In genomic region chr6:44667668-44668390, GRCh38 we compare ENCODE assay signal across 8 cellular contexts.
DNase-seq lines count a peak whose midpoint lies in the region; ATAC-seq and TF ChIP-seq lines count a peak whose summit lies in the region.

No MANE protein-coding gene starts in this region.

- ATAC-seq in HG02571 (IDR thresholded peaks at IDR 0.05; ENCODE audit: unreplicated experiment) (peak; percentile 59), GM19463 (IDR thresholded peaks at IDR 0.05; ENCODE audit: unreplicated experiment) (no peak)

- H3K4me1 ChIP-seq in spleen, result peaks cover 0 to under 1% (median 0%) of the 10 kb centered on the region in 6 donors

- H3K27ac Mint-ChIP-seq in CD14-positive monocyte, result no peak overlapping the region

- H3K4me3 ChIP-seq in WERI-Rb-1 (ENCODE audit: low read depth, low read length) (no peak overlapping the region), spleen (no peak overlapping the region)

- no peaks in the 10 kb centered on the region for H3K4me1 Mint-ChIP-seq in CD14-positive monocyte

- WGBS in spleen, 5 donors, result 59 to 79% (median 72%) methylated on average over 9 of the region's 9 CpGs

- H3K27ac ChIP-seq in WERI-Rb-1 (no peak overlapping the region), spleen (no peak overlapping the region)

- no peak overlapping the region for H3K4me3 Mint-ChIP-seq in CD14-positive monocyte

- TF ChIP-seq POLR2A in erythroblast (IDR thresholded peaks at IDR 0.05; ENCODE audit: low read length) (no peak), spleen (IDR thresholded peaks at IDR 0.05) (no peak)

- H3K9me3 Mint-ChIP-seq in CD14-positive monocyte, result no peaks in the 10 kb centered on the region

- no peak for DNase-seq in CD14-positive monocyte (ENCODE audit: low spot score)
- peak; percentile 83 for DNase-seq in WERI-Rb-1
- peak; percentile 3 to 18 for DNase-seq in erythroblast (lab: John Stamatoyannopoulos, UW)
- no peak for DNase-seq in spleen
- no peak for DNase-seq in epidermal melanocyte (ENCODE audit: insufficient read length, low spot score)
- DNase-seq in cerebellar nuclear complex (lab: John Stamatoyannopoulos, UW), result no peak

- H3K27me3 Mint-ChIP-seq in CD14-positive monocyte (ENCODE audit: low read depth in 3 of 3), result peaks cover 0 to 3% (median 2%) of the 10 kb centered on the region in 3 donors

- intact Hi-C loops in CD14-positive monocyte (cut with micrococcal nuclease), result no loop called here
- intact Hi-C loops in spleen (cut with DNase I; ENCODE audit: low total_unique reads), result no loop called here

- H3K27me3 ChIP-seq in WERI-Rb-1 (ENCODE audit: insufficient read depth, low read depth, severe bottlenecking), result no peaks in the 10 kb centered on the region
- peaks cover 0 to 15% (median 0%) of the 10 kb centered on the region in 7 donors for H3K27me3 ChIP-seq in spleen (replicated peaks in 1 of 7)

- H3K36me3 Mint-ChIP-seq in CD14-positive monocyte, result no peaks in the 10 kb centered on the region

- TF ChIP-seq CTCF in CD14-positive monocyte (IDR thresholded peaks at IDR 0.05) (peak; percentile 73), WERI-Rb-1 (IDR thresholded peaks at IDR 0.05; ENCODE audit: low read depth, low read length) (peak; percentile 92), spleen (IDR thresholded peaks at IDR 0.05 in 8 of 11, conservative IDR thresholded peaks at IDR 0.05 in 3 of 11) (peak in 8 of 11 experiments; percentile 29 to 60 (median 52))

- H3K9me3 ChIP-seq in WERI-Rb-1 (ENCODE audit: severe bottlenecking) (no peaks in the 10 kb centered on the region), spleen (no peaks in the 10 kb centered on the region)

- no peaks in the 10 kb centered on the region for H3K36me3 ChIP-seq in WERI-Rb-1
- no peaks in the 10 kb centered on the region for H3K36me3 ChIP-seq in spleen

Comparison
In these comparisons a context has a peak if more than half of its experiments do, and no peak if none do; other contexts are left out.
1. DNase-seq: peak in WERI-Rb-1 (single experiment) and erythroblast (2 of 2); none in CD14-positive monocyte (single experiment), spleen (single experiment), epidermal melanocyte (single experiment) and cerebellar nuclear complex (0 of 2).
2. Peak in every context shown above with its lines, with median percentiles within 50 percentile points of each other: CTCF ChIP-seq.